In the genomic region with DNA sequence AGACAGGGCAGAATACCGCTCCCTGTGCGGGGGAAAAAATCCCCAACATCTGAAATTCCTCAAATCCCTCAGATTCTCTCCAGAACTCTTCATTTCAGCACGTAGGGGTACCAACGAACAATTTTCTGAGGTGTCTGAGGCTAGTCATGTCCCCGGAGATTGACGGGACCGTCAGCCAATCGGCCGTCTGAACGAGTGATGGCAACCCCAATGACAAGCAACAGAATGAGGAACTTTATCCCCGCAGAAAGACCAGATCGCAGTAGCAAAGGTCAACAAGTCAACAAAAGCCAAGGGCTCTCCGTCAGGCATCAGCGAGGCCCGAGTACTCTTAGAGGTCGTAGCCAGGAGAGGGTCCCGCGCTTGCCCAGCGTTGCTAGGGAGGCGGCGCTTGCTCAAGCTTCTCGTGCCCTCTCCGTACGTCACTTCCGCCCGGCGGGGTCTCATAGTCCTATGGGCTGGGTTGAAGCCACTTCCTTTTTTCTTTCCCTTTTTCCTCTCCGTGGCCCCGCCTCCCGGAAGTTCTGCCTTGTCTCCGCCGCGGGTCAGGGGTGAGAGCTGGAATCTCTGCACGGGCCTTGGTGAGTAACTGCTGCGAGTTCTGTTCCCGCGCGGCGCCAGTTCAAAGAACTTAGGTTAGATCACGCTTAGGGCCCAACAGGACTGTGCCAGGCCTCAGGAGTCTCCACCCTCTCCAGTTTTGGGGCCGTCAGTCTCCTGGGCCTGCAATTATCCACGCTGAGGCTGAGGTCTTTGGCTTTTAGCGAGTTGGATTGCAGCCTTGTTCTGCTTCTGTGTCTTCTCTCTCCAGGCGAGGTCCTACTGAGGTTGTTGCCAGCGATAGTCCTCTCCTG, we compare ENCODE assay signal across 8 cellular contexts. TPM values are rescaled to one million over a fixed set of nuclear protein-coding genes. Genes with fewer than 3 reads are reported as not detected.
DNase-seq lines count a peak whose midpoint lies in the region; ATAC-seq and TF ChIP-seq lines count a peak whose summit lies in the region.

A gene with protein sequence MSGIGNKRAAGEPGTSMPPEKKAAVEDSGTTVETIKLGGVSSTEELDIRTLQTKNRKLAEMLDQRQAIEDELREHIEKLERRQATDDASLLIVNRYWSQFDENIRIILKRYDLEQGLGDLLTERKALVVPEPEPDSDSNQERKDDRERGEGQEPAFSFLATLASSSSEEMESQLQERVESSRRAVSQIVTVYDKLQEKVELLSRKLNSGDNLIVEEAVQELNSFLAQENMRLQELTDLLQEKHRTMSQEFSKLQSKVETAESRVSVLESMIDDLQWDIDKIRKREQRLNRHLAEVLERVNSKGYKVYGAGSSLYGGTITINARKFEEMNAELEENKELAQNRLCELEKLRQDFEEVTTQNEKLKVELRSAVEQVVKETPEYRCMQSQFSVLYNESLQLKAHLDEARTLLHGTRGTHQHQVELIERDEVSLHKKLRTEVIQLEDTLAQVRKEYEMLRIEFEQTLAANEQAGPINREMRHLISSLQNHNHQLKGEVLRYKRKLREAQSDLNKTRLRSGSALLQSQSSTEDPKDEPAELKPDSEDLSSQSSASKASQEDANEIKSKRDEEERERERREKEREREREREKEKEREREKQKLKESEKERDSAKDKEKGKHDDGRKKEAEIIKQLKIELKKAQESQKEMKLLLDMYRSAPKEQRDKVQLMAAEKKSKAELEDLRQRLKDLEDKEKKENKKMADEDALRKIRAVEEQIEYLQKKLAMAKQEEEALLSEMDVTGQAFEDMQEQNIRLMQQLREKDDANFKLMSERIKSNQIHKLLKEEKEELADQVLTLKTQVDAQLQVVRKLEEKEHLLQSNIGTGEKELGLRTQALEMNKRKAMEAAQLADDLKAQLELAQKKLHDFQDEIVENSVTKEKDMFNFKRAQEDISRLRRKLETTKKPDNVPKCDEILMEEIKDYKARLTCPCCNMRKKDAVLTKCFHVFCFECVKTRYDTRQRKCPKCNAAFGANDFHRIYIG (plus strand): TSS at position 520 of the 854 bp plus-strand sequence. CDS start 1,571 bp downstream, outside the sequence.

- H3K4me1 ChIP-seq in liver (ENCODE audit: control insufficient read depth in 4 of 4, insufficient read depth in 4 of 4, low read length in 3 of 4), result peaks cover 0 to 10% (median 6%) of the 10 kb centered on the region in 4 donors

- DNase-seq in CD1c-positive myeloid dendritic cell (ENCODE audit: extremely low spot score) (peak; percentile 98), NCI-H82 treated with DMSO at 0.1 percent for 48 hours (lab: John Stamatoyannopoulos, UW; ENCODE audit: unreplicated experiment) (peak; percentile 95), dorsolateral prefrontal cortex (peak; percentile 99 to 100 (median 100))
- peak; percentile 99 for DNase-seq in activated CD4-positive, alpha-beta memory T cell treated with anti-CD3 and anti-CD28 coated beads for 36 hours
- peak; percentile 100 for DNase-seq in stimulated activated CD4-positive, alpha-beta T cell treated with anti-CD3 and anti-CD28 coated beads, Interleukin-4, amount 100 ng/mL, for 24 hours

- H3K27me3 ChIP-seq in dorsolateral prefrontal cortex (no peaks in the 10 kb centered on the region), liver (ENCODE audit: control insufficient read depth in 4 of 4, insufficient read depth in 4 of 4, low read length in 3 of 4) (no peaks in the 10 kb centered on the region)

- CTCF ChIA-PET in activated CD4-positive, alpha-beta memory T cell treated with anti-CD3 and anti-CD28 coated beads for 36 hours (lab: Charles Lee), result interaction anchor here (0.6 to 3.4 kb wide), 7 partner anchors 9 to 145 kb away, joined by 3 to 23 read pairs (median 6); no protein-coding TSS in a partner anchor

- peak within 1 kb of the TSS; percentile 81 for H3K4me3 Mint-ChIP-seq in activated CD4-positive, alpha-beta memory T cell treated with anti-CD3 and anti-CD28 coated beads for 36 hours

- intact Hi-C loops in activated CD4-positive, alpha-beta memory T cell treated with anti-CD3 and anti-CD28 coated beads for 36 hours (cut with micrococcal nuclease), result loop anchor here (1.0 to 5.0 kb wide), 5 partner anchors 23 to 936 kb away; a partner anchor contains a TSS
- intact Hi-C loops in dorsolateral prefrontal cortex (cut with DNase I), result loop anchor here (2.0 to 5.0 kb wide), 3 partner anchors 47 to 136 kb away; a partner anchor contains a TSS

- under 1% methylated on average over 45 of the region's 45 CpGs for WGBS in liver

- H3K27ac ChIP-seq in dorsolateral prefrontal cortex (peak within 1 kb of the TSS; percentile 35 to 100 (median 97)), liver (ENCODE audit: low read depth in 1 of 2, low read length in 2 of 2) (peak within 1 kb of the TSS; percentile 79 to 97)

- H3K9me3 ChIP-seq in liver (ENCODE audit: control insufficient read depth in 4 of 4, low read length in 3 of 4), result no peaks in the 10 kb centered on the region

- peak in 1 of 2 donors; percentile 21 for TF ChIP-seq RAD21 in liver (IDR thresholded peaks at IDR 0.05)

- H3K36me3 ChIP-seq in liver (ENCODE audit: control insufficient read depth in 4 of 4, insufficient read depth in 3 of 4, low read depth in 1 of 4, low read length in 3 of 4), result peaks cover 0 to 8% (median 6%) of the 10 kb centered on the region in 4 donors

- peak in 22 of 56 donors; percentile 3 to 57 (median 28) for TF ChIP-seq CTCF in dorsolateral prefrontal cortex (IDR thresholded peaks at IDR 0.05 in 54 of 56, conservative IDR thresholded peaks at IDR 0.05 in 2 of 56; ENCODE audit: low read depth in 1 of 56, partially characterized antibody in 56 of 56)
- TF ChIP-seq CTCF in liver (IDR thresholded peaks at IDR 0.05; ENCODE audit: low read depth, low read length, missing input control), result no peak

- peaks cover 1% of the 10 kb centered on the region for H3K27me3 Mint-ChIP-seq in activated CD4-positive, alpha-beta memory T cell treated with anti-CD3 and anti-CD28 coated beads for 36 hours

- peak within 1 kb of the TSS; percentile 48 to 99 (median 92) for H3K4me3 ChIP-seq in dorsolateral prefrontal cortex
- H3K4me3 ChIP-seq in liver (ENCODE audit: low read depth in 1 of 3, low read length in 3 of 3), result peak within 1 kb of the TSS; percentile 60 to 98 (median 90)

- H3K9me3 Mint-ChIP-seq in activated CD4-positive, alpha-beta memory T cell treated with anti-CD3 and anti-CD28 coated beads for 36 hours, result no peaks in the 10 kb centered on the region

- POLR2A ChIA-PET in activated CD4-positive, alpha-beta memory T cell treated with anti-CD3 and anti-CD28 coated beads for 36 hours (lab: Charles Lee), result interaction anchor here (1.2 kb wide), 2 partner anchors 135 to 138 kb away, joined by 3 to 10 read pairs; a partner anchor contains a TSS

- H3K36me3 Mint-ChIP-seq in activated CD4-positive, alpha-beta memory T cell treated with anti-CD3 and anti-CD28 coated beads for 36 hours, result peaks cover 14% of the 10 kb centered on the region

- peak; percentile 98 for ATAC-seq in GM19438 (IDR thresholded peaks at IDR 0.05; ENCODE audit: low read depth, unreplicated experiment)
- peak; percentile 97 for ATAC-seq in HG03575 (IDR thresholded peaks at IDR 0.05; ENCODE audit: extremely low read depth, insufficient number of reproducible peaks, low FRiP score, unreplicated experiment)

- H3K4me1 Mint-ChIP-seq in activated CD4-positive, alpha-beta memory T cell treated with anti-CD3 and anti-CD28 coated beads for 36 hours (ENCODE audit: low read depth), result peaks cover 28% of the 10 kb centered on the region

- H3K27ac Mint-ChIP-seq in activated CD4-positive, alpha-beta memory T cell treated with anti-CD3 and anti-CD28 coated beads for 36 hours, result peak within 1 kb of the TSS; percentile 95

- peak within 1 kb of the TSS; percentile 90 to 97 for H3K9ac ChIP-seq in liver (ENCODE audit: low read depth in 1 of 2, low read length in 2 of 2)

TF ChIP-seq in liver, 16 proteins besides CTCF, POLR2A, EP300 and RAD21 (continues in another document):
- no peak for TF ChIP-seq TAF1 (conservative IDR thresholded peaks at IDR 0.05)
- TF ChIP-seq, protein P1, sequence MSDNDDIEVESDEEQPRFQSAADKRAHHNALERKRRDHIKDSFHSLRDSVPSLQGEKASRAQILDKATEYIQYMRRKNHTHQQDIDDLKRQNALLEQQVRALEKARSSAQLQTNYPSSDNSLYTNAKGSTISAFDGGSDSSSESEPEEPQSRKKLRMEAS (IDR thresholded peaks at IDR 0.05), result peak; percentile 93
- TF ChIP-seq, protein P2, sequence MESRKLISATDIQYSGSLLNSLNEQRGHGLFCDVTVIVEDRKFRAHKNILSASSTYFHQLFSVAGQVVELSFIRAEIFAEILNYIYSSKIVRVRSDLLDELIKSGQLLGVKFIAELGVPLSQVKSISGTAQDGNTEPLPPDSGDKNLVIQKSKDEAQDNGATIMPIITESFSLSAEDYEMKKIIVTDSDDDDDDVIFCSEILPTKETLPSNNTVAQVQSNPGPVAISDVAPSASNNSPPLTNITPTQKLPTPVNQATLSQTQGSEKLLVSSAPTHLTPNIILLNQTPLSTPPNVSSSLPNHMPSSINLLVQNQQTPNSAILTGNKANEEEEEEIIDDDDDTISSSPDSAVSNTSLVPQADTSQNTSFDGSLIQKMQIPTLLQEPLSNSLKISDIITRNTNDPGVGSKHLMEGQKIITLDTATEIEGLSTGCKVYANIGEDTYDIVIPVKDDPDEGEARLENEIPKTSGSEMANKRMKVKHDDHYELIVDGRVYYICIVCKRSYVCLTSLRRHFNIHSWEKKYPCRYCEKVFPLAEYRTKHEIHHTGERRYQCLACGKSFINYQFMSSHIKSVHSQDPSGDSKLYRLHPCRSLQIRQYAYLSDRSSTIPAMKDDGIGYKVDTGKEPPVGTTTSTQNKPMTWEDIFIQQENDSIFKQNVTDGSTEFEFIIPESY (IDR thresholded peaks at IDR 0.05), result peak; percentile 44
- TF ChIP-seq, protein P3, sequence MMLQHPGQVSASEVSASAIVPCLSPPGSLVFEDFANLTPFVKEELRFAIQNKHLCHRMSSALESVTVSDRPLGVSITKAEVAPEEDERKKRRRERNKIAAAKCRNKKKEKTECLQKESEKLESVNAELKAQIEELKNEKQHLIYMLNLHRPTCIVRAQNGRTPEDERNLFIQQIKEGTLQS (IDR thresholded peaks at IDR 0.05), result no peak
- peak; percentile 52 to 56 for TF ChIP-seq RXRA (IDR thresholded peaks at IDR 0.05)
- peak; percentile 89 to 95 for TF ChIP-seq EGR1 (IDR thresholded peaks at IDR 0.05; ENCODE audit: low read depth in 2 of 2)

RNA-seq across cellular contexts. Expression of the gene that starts here (rescaled TPM):
- total RNA-seq in activated CD4-positive, alpha-beta memory T cell treated with anti-CD3 and anti-CD28 coated beads for 36 hours, result 10 to 100 TPM; 36.1 to 37.5 TPM
- total RNA-seq in dorsolateral prefrontal cortex (10 to 100 TPM; 43.0 to 74.0 (median 56.6) TPM), liver (10 to 100 TPM; 12.7 to 13.9 TPM)
- polyA plus RNA-seq in liver, result 1 to 10 TPM; 8.3 to 9.1 TPM

Comparison
In these comparisons a context has a peak if more than half of its experiments do, and no peak if none do; other contexts are left out.
1. Peak in every context shown above with its lines: DNase-seq, ATAC-seq, H3K4me3 ChIP-seq and H3K27ac ChIP-seq.